Comparison of ENCODE assay signal across 25 cellular contexts in the genomic region with DNA sequence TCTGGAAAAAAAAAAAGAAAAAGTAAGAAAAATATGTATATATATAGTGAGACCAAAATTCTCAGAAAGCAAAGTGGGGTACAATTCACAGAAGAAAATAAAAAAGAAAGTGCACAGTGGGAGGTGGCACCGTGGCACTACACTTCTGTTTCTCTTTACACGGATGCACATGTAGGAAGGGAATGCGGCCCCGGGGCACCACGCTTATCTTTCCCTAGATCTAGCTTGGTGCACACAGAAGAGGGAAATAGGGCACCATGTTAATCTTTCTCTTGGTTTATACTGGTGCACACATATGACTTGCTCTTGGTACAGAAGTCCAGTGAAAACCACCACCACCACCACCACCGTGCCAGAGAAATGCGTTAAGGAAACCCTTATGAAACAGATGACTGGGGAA.
"Had no signal": no experiment of that assay in that cellular context is flagged by ENCODE, and none has a peak within 500 bp of the region (broad histone marks: within the 10 kb centered on the region; RNA-seq: fewer than 3 reads in every experiment).

No MANE protein-coding gene starts in this region.

- H3K27me3 Mint-ChIP-seq: progenitor cell of endocrine pancreas; stimulated activated naive B cell treated with anti-CD40 and anti-IgM and Interleukin-4, amounts not matched to agents 10 μg/mL and 1 μg/mL and 100 μg/mL, for 72 hours; stimulated activated naive CD8-positive, alpha-beta T cell treated with anti-CD3 and anti-CD28 coated beads, Interleukin-15, Interleukin-2, amounts not matched to agents 100 ng/mL and 50 ng/mL, for 24 hours; type B pancreatic cell had no signal

- ATAC-seq: natural killer cell; psoas muscle; right lobe of liver; stimulated activated effector memory CD8-positive, alpha-beta T cell treated with anti-CD3 and anti-CD28 coated beads, Interleukin-12 subunit alpha, Interleukin-12 subunit beta, amount 100 ng/mL, for 72 hours; stimulated activated naive B cell treated with anti-CD40 and anti-IgM and Interleukin-4, amounts not matched to agents 10 μg/mL and 1 μg/mL and 100 μg/mL, for 72 hours had no signal

- H2AFZ ChIP-seq: neural progenitor cell, parathyroid adenoma had no signal

- H3K4me3 ChIP-seq: neural progenitor cell, ovary, psoas muscle, right lobe of liver, sigmoid colon, stomach, thoracic aorta, tibial artery, transverse colon, vagina had no signal

- H3K4me2 ChIP-seq: neural progenitor cell had no signal

- DNase-seq: natural killer cell; ovary; psoas muscle; right cardiac atrium; right lobe of liver; sigmoid colon; small intestine; stimulated activated CD4-positive, alpha-beta T cell treated with anti-CD3 and anti-CD28 coated beads, Interleukin-15, amount 100 ng/mL, for 24 hours; stimulated activated CD4-positive, alpha-beta T cell treated with anti-CD3 and anti-CD28 coated beads, Interleukin-2, amount 100 ng/mL, for 24 hours; stimulated activated CD4-positive, alpha-beta T cell treated with anti-CD3 and anti-CD28 coated beads, Interleukin-2, amount 100 ng/mL, for 48 hours; stimulated activated CD4-positive, alpha-beta T cell treated with anti-CD3 and anti-CD28 coated beads, Interleukin-4, amount 100 ng/mL, for 24 hours; stimulated activated naive B cell treated with anti-CD40 and anti-IgM and Interleukin-4, amounts not matched to agents 10 μg/mL and 1 μg/mL and 100 μg/mL, for 72 hours; stimulated activated naive CD4-positive, alpha-beta T cell treated with Interleukin-2 at 50 U/mL for 16 hours; stomach; tibial artery; transverse colon had no signal

- H3K27ac Mint-ChIP-seq: nephron; neural progenitor cell; progenitor cell of endocrine pancreas; stimulated activated effector memory CD8-positive, alpha-beta T cell treated with anti-CD3 and anti-CD28 coated beads, Interleukin-12 subunit alpha, Interleukin-12 subunit beta, amount 100 ng/mL, for 72 hours; stimulated activated naive B cell treated with anti-CD40 and anti-IgM and Interleukin-4, amounts not matched to agents 10 μg/mL and 1 μg/mL and 100 μg/mL, for 72 hours; stimulated activated naive CD8-positive, alpha-beta T cell treated with anti-CD3 and anti-CD28 coated beads, Interleukin-15, Interleukin-2, amounts not matched to agents 100 ng/mL and 50 ng/mL, for 24 hours; type B pancreatic cell had no signal

- H3K36me3 ChIP-seq: neural progenitor cell, ovary, right lobe of liver, sigmoid colon, thoracic aorta, transverse colon, vagina had no signal

- H3K27ac ChIP-seq: neural progenitor cell, ovary, parathyroid adenoma, psoas muscle, right lobe of liver, sigmoid colon, stomach, thoracic aorta, tibial artery, transverse colon, vagina had no signal

- H3K9me3 Mint-ChIP-seq: natural killer cell; nephron; neural progenitor cell; stimulated activated effector memory CD8-positive, alpha-beta T cell treated with anti-CD3 and anti-CD28 coated beads, Interleukin-12 subunit alpha, Interleukin-12 subunit beta, amount 100 ng/mL, for 72 hours; type B pancreatic cell had no signal

- H3K27me3 ChIP-seq: neural progenitor cell, ovary, right lobe of liver, sigmoid colon, stomach, tibial artery, transverse colon, vagina had no signal

- H3K9ac ChIP-seq: neural progenitor cell, parathyroid adenoma had no signal

- H3K4me3 Mint-ChIP-seq: natural killer cell; nephron; neural progenitor cell; stimulated activated effector memory CD8-positive, alpha-beta T cell treated with anti-CD3 and anti-CD28 coated beads, Interleukin-12 subunit alpha, Interleukin-12 subunit beta, amount 100 ng/mL, for 72 hours; stimulated activated naive B cell treated with anti-CD40 and anti-IgM and Interleukin-4, amounts not matched to agents 10 μg/mL and 1 μg/mL and 100 μg/mL, for 72 hours; stimulated activated naive CD8-positive, alpha-beta T cell treated with anti-CD3 and anti-CD28 coated beads, Interleukin-15, Interleukin-2, amounts not matched to agents 100 ng/mL and 50 ng/mL, for 24 hours; type B pancreatic cell had no signal

- H3K9me3 ChIP-seq: ovary, psoas muscle, right lobe of liver, sigmoid colon, stomach, thoracic aorta, tibial artery, transverse colon, vagina had no signal

- H3K4me1 ChIP-seq: neural progenitor cell, psoas muscle, right lobe of liver, sigmoid colon, stomach, transverse colon, vagina had no signal

- H3K4me1 Mint-ChIP-seq: nephron had no signal
